Comparison of ENCODE assay signal across 8 cellular contexts in genomic region chr6:156886409-156886808, GRCh38.
DNase-seq lines count a peak whose midpoint lies in the region; ATAC-seq and TF ChIP-seq lines count a peak whose summit lies in the region.

No MANE protein-coding gene starts in this region.

- DNase-seq in activated CD4-positive, alpha-beta T cell treated with anti-CD3 and anti-CD28 coated beads for 36 hours: peak; percentile 32
- no peak for DNase-seq in activated CD4-positive, alpha-beta T cell treated with anti-CD3 and anti-CD28 coated beads for 4 hours
- DNase-seq in effector CD4-positive, alpha-beta T cell: no peak
- no peak for DNase-seq in stimulated activated CD4-positive, alpha-beta T cell treated with anti-CD3 and anti-CD28 coated beads, Interleukin-4, amount 100 ng/mL, for 24 hours

- H3K27me3 Mint-ChIP-seq in activated CD4-positive, alpha-beta T cell treated with anti-CD3 and anti-CD28 coated beads for 36 hours: no peaks in the 10 kb centered on the region
- no peaks in the 10 kb centered on the region for H3K27me3 Mint-ChIP-seq in dendritic cell treated with granulocyte-macrophage colony-stimulating factor and Interleukin-4, amounts not matched to agents 40 ng/mL and 50 ng/mL, for 4 days
- H3K27me3 Mint-ChIP-seq in stimulated activated memory B cell treated with anti-CD40 and anti-IgM and Interleukin-4, amounts not matched to agents 10 μg/mL and 1 μg/mL and 100 μg/mL, for 72 hours: no peaks in the 10 kb centered on the region

- intact Hi-C loops in activated CD4-positive, alpha-beta T cell treated with anti-CD3 and anti-CD28 coated beads for 36 hours (cut with DNase I, micrococcal nuclease): loop anchor here in 1 of 2 experiments (5.0 kb wide), 1 partner anchor 46 kb away; no protein-coding TSS in a partner anchor
- intact Hi-C loops in dendritic cell treated with granulocyte-macrophage colony-stimulating factor and Interleukin-4, amounts not matched to agents 40 ng/mL and 50 ng/mL, for 4 days (cut with micrococcal nuclease): no loop called here

- no peak overlapping the region for H3K4me3 Mint-ChIP-seq in activated CD4-positive, alpha-beta T cell treated with anti-CD3 and anti-CD28 coated beads for 36 hours
- H3K4me3 Mint-ChIP-seq in dendritic cell treated with granulocyte-macrophage colony-stimulating factor and Interleukin-4, amounts not matched to agents 40 ng/mL and 50 ng/mL, for 4 days: peak overlapping the region; percentile 33
- H3K4me3 Mint-ChIP-seq in stimulated activated memory B cell treated with anti-CD40 and anti-IgM and Interleukin-4, amounts not matched to agents 10 μg/mL and 1 μg/mL and 100 μg/mL, for 72 hours: peak overlapping the region; percentile 67

- no peaks in the 10 kb centered on the region for H3K36me3 Mint-ChIP-seq in activated CD4-positive, alpha-beta T cell treated with anti-CD3 and anti-CD28 coated beads for 36 hours (ENCODE audit: low read depth)
- no peaks in the 10 kb centered on the region for H3K36me3 Mint-ChIP-seq in dendritic cell treated with granulocyte-macrophage colony-stimulating factor and Interleukin-4, amounts not matched to agents 40 ng/mL and 50 ng/mL, for 4 days (ENCODE audit: low read depth)
- H3K36me3 Mint-ChIP-seq in stimulated activated memory B cell treated with anti-CD40 and anti-IgM and Interleukin-4, amounts not matched to agents 10 μg/mL and 1 μg/mL and 100 μg/mL, for 72 hours: peaks cover 13% of the 10 kb centered on the region

- peak; percentile 40 for ATAC-seq in activated CD4-positive, alpha-beta T cell treated with anti-CD3 and anti-CD28 coated beads for 36 hours
- peak; percentile 80 for ATAC-seq in HG03439 (IDR thresholded peaks at IDR 0.05; ENCODE audit: unreplicated experiment)
- peak; percentile 77 for ATAC-seq in stimulated activated memory B cell treated with anti-CD40 and anti-IgM and Interleukin-4, amounts not matched to agents 10 μg/mL and 1 μg/mL and 100 μg/mL, for 72 hours
- ATAC-seq in SK-N-SH treated with all-trans-retinoic acid at 6 μM for 48 hours: no peak

- no peaks in the 10 kb centered on the region for H3K9me3 Mint-ChIP-seq in activated CD4-positive, alpha-beta T cell treated with anti-CD3 and anti-CD28 coated beads for 36 hours (ENCODE audit: low read depth)
- no peaks in the 10 kb centered on the region for H3K9me3 Mint-ChIP-seq in dendritic cell treated with granulocyte-macrophage colony-stimulating factor and Interleukin-4, amounts not matched to agents 40 ng/mL and 50 ng/mL, for 4 days
- no peaks in the 10 kb centered on the region for H3K9me3 Mint-ChIP-seq in stimulated activated memory B cell treated with anti-CD40 and anti-IgM and Interleukin-4, amounts not matched to agents 10 μg/mL and 1 μg/mL and 100 μg/mL, for 72 hours

- peak overlapping the region; percentile 58 for H3K27ac Mint-ChIP-seq in activated CD4-positive, alpha-beta T cell treated with anti-CD3 and anti-CD28 coated beads for 36 hours
- peak overlapping the region; percentile 81 for H3K27ac Mint-ChIP-seq in dendritic cell treated with granulocyte-macrophage colony-stimulating factor and Interleukin-4, amounts not matched to agents 40 ng/mL and 50 ng/mL, for 4 days
- peak overlapping the region; percentile 69 for H3K27ac Mint-ChIP-seq in stimulated activated memory B cell treated with anti-CD40 and anti-IgM and Interleukin-4, amounts not matched to agents 10 μg/mL and 1 μg/mL and 100 μg/mL, for 72 hours

- POLR2A ChIA-PET in activated CD4-positive, alpha-beta T cell treated with anti-CD3 and anti-CD28 coated beads for 36 hours (lab: Charles Lee): no interaction called here

- CTCF ChIA-PET in activated CD4-positive, alpha-beta T cell treated with anti-CD3 and anti-CD28 coated beads for 36 hours (lab: Charles Lee): interaction anchor here (0.5 to 1.4 kb wide), 3 partner anchors 13 to 158 kb away, joined by 3 to 4 read pairs (median 3); no protein-coding TSS in a partner anchor

- peaks cover 69% of the 10 kb centered on the region for H3K4me1 Mint-ChIP-seq in activated CD4-positive, alpha-beta T cell treated with anti-CD3 and anti-CD28 coated beads for 36 hours
- H3K4me1 Mint-ChIP-seq in dendritic cell treated with granulocyte-macrophage colony-stimulating factor and Interleukin-4, amounts not matched to agents 40 ng/mL and 50 ng/mL, for 4 days (ENCODE audit: low read depth): peaks cover 53% of the 10 kb centered on the region
- peaks cover 82% of the 10 kb centered on the region for H3K4me1 Mint-ChIP-seq in stimulated activated memory B cell treated with anti-CD40 and anti-IgM and Interleukin-4, amounts not matched to agents 10 μg/mL and 1 μg/mL and 100 μg/mL, for 72 hours

TF ChIP-seq in SK-N-SH treated with all-trans-retinoic acid at 6 μM for 48 hours, 23 proteins besides CTCF, POLR2A, EP300 and RAD21 (continues in another document):
- TF ChIP-seq ZC3H10 (CRISPR knock-in tag; IDR thresholded peaks at IDR 0.05) (no peak), ZNF565 (CRISPR knock-in tag; conservative IDR thresholded peaks at IDR 0.05; ENCODE audit: low read depth) (no peak), ZFP3 (CRISPR knock-in tag; IDR thresholded peaks at IDR 0.05) (no peak), ARNTL (CRISPR knock-in tag; IDR thresholded peaks at IDR 0.05; ENCODE audit: borderline replicate concordance, low read depth) (no peak), GLIS3 (CRISPR knock-in tag; IDR thresholded peaks at IDR 0.05) (no peak), POU6F1 (CRISPR knock-in tag; IDR thresholded peaks at IDR 0.05; ENCODE audit: borderline replicate concordance, low read depth) (no peak), TOX (CRISPR knock-in tag; IDR thresholded peaks at IDR 0.05; ENCODE audit: borderline replicate concordance) (no peak), ZNF8 (CRISPR knock-in tag; IDR thresholded peaks at IDR 0.05) (no peak), TCF4 (CRISPR knock-in tag; IDR thresholded peaks at IDR 0.05; ENCODE audit: borderline replicate concordance) (no peak), PPARA (CRISPR knock-in tag; IDR thresholded peaks at IDR 0.05; ENCODE audit: borderline replicate concordance) (no peak), CSDC2 (CRISPR knock-in tag; IDR thresholded peaks at IDR 0.05) (no peak), PATZ1 (CRISPR knock-in tag; IDR thresholded peaks at IDR 0.05; ENCODE audit: borderline replicate concordance) (no peak), RARB (CRISPR knock-in tag; IDR thresholded peaks at IDR 0.05) (no peak), SNAI2 (CRISPR knock-in tag; IDR thresholded peaks at IDR 0.05) (no peak), CSRNP3 (CRISPR knock-in tag; IDR thresholded peaks at IDR 0.05) (no peak), ZNF70 (CRISPR knock-in tag; IDR thresholded peaks at IDR 0.05) (no peak), CREB5 (CRISPR knock-in tag; IDR thresholded peaks at IDR 0.05; ENCODE audit: low read depth) (no peak), ISL1 (CRISPR knock-in tag; IDR thresholded peaks at IDR 0.05) (no peak)
